Comparison of ENCODE assay signal across 24 cellular contexts in genomic region chr7:13359656-13360055, GRCh38.
"Had no signal": no experiment of that assay in that cellular context is flagged by ENCODE, and none has a peak within 500 bp of the region (broad histone marks: within the 10 kb centered on the region; RNA-seq: fewer than 3 reads in every experiment).

No MANE protein-coding gene starts in this region.

- H3K4me3 ChIP-seq: MG63 had no signal

- H3K36me3 Mint-ChIP-seq: activated CD8-positive, alpha-beta memory T cell treated with anti-CD3 and anti-CD28 coated beads, Interleukin-2, amount 10 ng/mL, durations not matched to agents 7 days and 5 days; activated naive CD8-positive, alpha-beta T cell; brain had no signal

- DNase-seq: activated CD4-positive, alpha-beta T cell treated with anti-CD3 and anti-CD28 coated beads for 48 hours; activated CD4-positive, alpha-beta T cell treated with anti-CD3 and anti-CD28 coated beads, Interleukin-2, amount 50 U/mL, for 4 hours; activated CD4-positive, CD25-positive, alpha-beta regulatory T cell treated with anti-CD3 and anti-CD28 coated beads, Interleukin-2, amount 50 U/mL, for 72 hours; activated CD8-positive, alpha-beta memory T cell treated with anti-CD3 and anti-CD28 coated beads, Interleukin-2, amount 10 ng/mL, durations not matched to agents 7 days and 5 days; activated effector memory CD4-positive, alpha-beta T cell treated with anti-CD3 and anti-CD28 coated beads, Interleukin-2, amount 50 U/mL, for 16 hours; activated naive CD4-positive, alpha-beta T cell treated with Interleukin-2 at 50 U/mL for 16 hours; activated T-cell treated with anti-CD3 and anti-CD28 coated beads, Interleukin-2, amount 50 U/mL, for 24 hours; amygdala; MG63; MV-4-11; NCI-H1092 treated with DMSO at 0.1 percent for 48 hours; NCI-H1417 treated with DMSO at 0.1 percent for 48 hours; NCI-H1694; NCI-H2029 treated with DMSO at 0.1 percent for 48 hours; NCI-H345; NCI-H510A; NCI-H526 treated with DMSO at 0.1 percent for 48 hours; RPMI8226 had no signal

- ATAC-seq: activated CD8-positive, alpha-beta memory T cell treated with anti-CD3 and anti-CD28 coated beads, Interleukin-2, amount 10 ng/mL, durations not matched to agents 7 days and 5 days; Right ventricle myocardium inferior had no signal

- H3K27me3 ChIP-seq: MG63 had no signal

- H3K36me3 ChIP-seq: MG63 had no signal

- H3K27me3 Mint-ChIP-seq: activated CD8-positive, alpha-beta memory T cell treated with anti-CD3 and anti-CD28 coated beads, Interleukin-2, amount 10 ng/mL, durations not matched to agents 7 days and 5 days; activated naive CD8-positive, alpha-beta T cell; activated T-cell treated with anti-CD3 and anti-CD28 coated beads, Interleukin-2, amount 50 U/mL, for 24 hours; central memory CD8-positive, alpha-beta T cell had no signal

- H3K4me3 Mint-ChIP-seq: activated CD8-positive, alpha-beta memory T cell treated with anti-CD3 and anti-CD28 coated beads, Interleukin-2, amount 10 ng/mL, durations not matched to agents 7 days and 5 days; activated naive CD8-positive, alpha-beta T cell; activated T-cell treated with anti-CD3 and anti-CD28 coated beads, Interleukin-2, amount 50 U/mL, for 24 hours; brain; central memory CD8-positive, alpha-beta T cell; T-helper 1 cell treated with Interleukin-12 subunit alpha and Interleukin-12 subunit beta and Interleukin-4 antibody, amounts not matched to agents 30 μg/mL and 1 μg/mL, for 36 hours had no signal

- H3K4me1 Mint-ChIP-seq: activated CD8-positive, alpha-beta memory T cell treated with anti-CD3 and anti-CD28 coated beads, Interleukin-2, amount 10 ng/mL, durations not matched to agents 7 days and 5 days; brain; central memory CD8-positive, alpha-beta T cell had no signal

- H3K27ac Mint-ChIP-seq: activated CD8-positive, alpha-beta memory T cell treated with anti-CD3 and anti-CD28 coated beads, Interleukin-2, amount 10 ng/mL, durations not matched to agents 7 days and 5 days; activated naive CD8-positive, alpha-beta T cell; activated T-cell treated with anti-CD3 and anti-CD28 coated beads, Interleukin-2, amount 50 U/mL, for 24 hours; brain; T-helper 1 cell treated with Interleukin-12 subunit alpha and Interleukin-12 subunit beta and Interleukin-4 antibody, amounts not matched to agents 30 μg/mL and 1 μg/mL, for 36 hours had no signal

- FAIRE-seq: astrocyte had no signal

- H3K9me3 Mint-ChIP-seq: activated T-cell treated with anti-CD3 and anti-CD28 coated beads, Interleukin-2, amount 50 U/mL, for 24 hours; brain; central memory CD8-positive, alpha-beta T cell; T-helper 1 cell treated with Interleukin-12 subunit alpha and Interleukin-12 subunit beta and Interleukin-4 antibody, amounts not matched to agents 30 μg/mL and 1 μg/mL, for 36 hours had no signal
